ENCODE assay signal across 21 cellular contexts in the genomic region with DNA sequence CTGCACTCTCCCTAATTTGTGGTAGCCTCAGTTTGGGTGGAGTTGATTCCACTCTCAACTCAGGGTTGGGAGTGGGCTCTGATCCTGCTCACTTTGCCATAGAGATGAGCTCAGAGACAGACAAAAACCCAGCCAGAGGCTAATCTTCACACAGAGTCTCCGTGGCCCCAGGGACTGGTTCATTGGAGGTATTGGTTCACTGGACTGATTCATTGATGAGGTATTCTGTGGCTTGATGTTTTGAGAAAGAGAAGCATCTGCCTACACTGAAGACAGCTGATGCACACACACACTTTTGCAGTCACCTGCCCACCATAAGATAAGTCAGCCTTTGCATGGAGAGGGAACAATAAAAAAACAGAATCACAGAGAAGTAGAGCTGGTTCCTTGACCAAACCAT.
A peak's percentile ranks its signal among the peaks of the same experiment; 100 is the strongest.
DNase-seq lines count a peak whose midpoint lies in the region; ATAC-seq and TF ChIP-seq lines count a peak whose summit lies in the region.
"Had no signal": no experiment of that assay in that cellular context is flagged by ENCODE, and none has a peak within 500 bp of the region (broad histone marks: within the 10 kb centered on the region; RNA-seq: fewer than 3 reads in every experiment).

No MANE protein-coding gene starts in this region.

- POLR2A ChIA-PET in MCF 10A (lab: Yijun Ruan, JAX): no interaction called here

- H3K36me3 Mint-ChIP-seq in MCF 10A (ENCODE audit: insufficient read depth, unreplicated experiment): peaks cover 9% of the 10 kb centered on the region
- peaks cover 18% of the 10 kb centered on the region; the same call in 2 of the 3 replicates for H3K36me3 Mint-ChIP-seq in GM23338 (ENCODE audit: low read depth)
- H3K36me3 Mint-ChIP-seq: CD14-positive monocyte; CD4-positive, alpha-beta memory T cell had no signal

- DNase-seq in MCF 10A (ENCODE audit: unreplicated experiment): peak; percentile 15
- no peak for DNase-seq in breast epithelium (ENCODE audit: low spot score in 2 of 2)
- peak; percentile 78 for DNase-seq in epithelial cell of prostate (ENCODE audit: low read depth, low spot score)
- peak; percentile 8 for DNase-seq in kidney tubule cell (ENCODE audit: low spot score)
- no peak for DNase-seq in smooth muscle cell (lab: John Stamatoyannopoulos, UW; ENCODE audit: unreplicated experiment)
- DNase-seq in GM23338 (ENCODE audit: low spot score): no peak
- DNase-seq in AML-193 (lab: John Stamatoyannopoulos, UW): no peak
- DNase-seq in posterior vena cava (ENCODE audit: low spot score): no peak
- DNase-seq: CD4-positive, alpha-beta memory T cell; DMS153; DMS79; GDM1; GOT3; H7; HFFc6 had no signal

- H3K4me2 ChIP-seq in smooth muscle cell: peak overlapping the region; percentile 8
- H3K4me2 ChIP-seq in GM23338: no peak overlapping the region
- H3K4me2 ChIP-seq: A549, BLaER1 had no signal

- H3K9me2 ChIP-seq in GM23338 (ENCODE audit: insufficient read depth): no peaks in the 10 kb centered on the region

- WGBS in smooth muscle cell (ENCODE audit: low lambda C conversion rate): 58% methylated on average over 1 of the region's 1 CpG

- TF ChIP-seq POLR2A in breast epithelium (IDR thresholded peaks at IDR 0.05): no peak

- H3K27ac Mint-ChIP-seq in MCF 10A (ENCODE audit: low read depth, unreplicated experiment) (no peak overlapping the region), GM23338 (no peak overlapping the region)
- H3K27ac Mint-ChIP-seq: CD14-positive monocyte; CD4-positive, alpha-beta memory T cell; HFFc6 had no signal

- peaks cover 46% of the 10 kb centered on the region for H3K9me3 Mint-ChIP-seq in MCF 10A (ENCODE audit: unreplicated experiment)
- peaks cover 30% of the 10 kb centered on the region for H3K9me3 Mint-ChIP-seq in GM23338

- H3K4me1 Mint-ChIP-seq in MCF 10A (ENCODE audit: insufficient read depth, unreplicated experiment): no peaks in the 10 kb centered on the region
- no peaks in the 10 kb centered on the region for H3K4me1 Mint-ChIP-seq in GM23338
- H3K4me1 Mint-ChIP-seq: CD14-positive monocyte; CD4-positive, alpha-beta memory T cell had no signal

- H3F3A ChIP-seq in smooth muscle cell (ENCODE audit: low read depth) (no peaks in the 10 kb centered on the region), GM23338 (replicated peaks; ENCODE audit: low read depth) (no peaks in the 10 kb centered on the region)

- H3K36me3 ChIP-seq in breast epithelium (no peaks in the 10 kb centered on the region), smooth muscle cell (ENCODE audit: low read depth) (no peaks in the 10 kb centered on the region), GM23338 (ENCODE audit: insufficient read depth) (no peaks in the 10 kb centered on the region)
- H3K36me3 ChIP-seq: BLaER1 had no signal

- no peak overlapping the region for H3K27ac ChIP-seq in breast epithelium
- H3K27ac ChIP-seq in epithelial cell of prostate: peak overlapping the region; percentile 91
- H3K27ac ChIP-seq in smooth muscle cell (ENCODE audit: low read depth): peak overlapping the region; percentile 87
- H3K27ac ChIP-seq in GM23338 (ENCODE audit: low read depth): no peak overlapping the region
- H3K27ac ChIP-seq: 22Rv1, A549, BLaER1 had no signal

- H3K79me2 ChIP-seq in smooth muscle cell (ENCODE audit: low read depth) (no peaks in the 10 kb centered on the region), GM23338 (replicated peaks; ENCODE audit: insufficient read depth) (no peaks in the 10 kb centered on the region)

- peaks cover 0 to 6% of the 10 kb centered on the region in 2 donors for H3K4me1 ChIP-seq in breast epithelium
- no peaks in the 10 kb centered on the region for H3K4me1 ChIP-seq in smooth muscle cell (ENCODE audit: low read depth)
- no peaks in the 10 kb centered on the region for H3K4me1 ChIP-seq in GM23338 (ENCODE audit: insufficient read depth)
- H3K4me1 ChIP-seq: A549, BLaER1 had no signal

- no peak for ATAC-seq in GM23338
- ATAC-seq: A549, HCT116, HepG2 had no signal

- no peak overlapping the region for H3K4me3 ChIP-seq in breast epithelium
- no peak overlapping the region for H3K4me3 ChIP-seq in smooth muscle cell
- no peak overlapping the region for H3K4me3 ChIP-seq in GM23338
- H3K4me3 ChIP-seq: A549, BLaER1 had no signal

- H3K27me3 Mint-ChIP-seq in MCF 10A (ENCODE audit: insufficient read depth, unreplicated experiment) (no peaks in the 10 kb centered on the region), GM23338 (ENCODE audit: insufficient read depth, low read depth, poor library complexity) (no peaks in the 10 kb centered on the region)

- intact Hi-C loops in MCF 10A (cut with micrococcal nuclease) (no loop called here), breast epithelium (cut with DNase I; ENCODE audit: low total_unique reads) (no loop called here), posterior vena cava (cut with DNase I) (no loop called here)

- H4K20me1 ChIP-seq in smooth muscle cell (ENCODE audit: low read depth): no peaks in the 10 kb centered on the region
- no peaks in the 10 kb centered on the region for H4K20me1 ChIP-seq in GM23338 (replicated peaks; ENCODE audit: insufficient read depth)
- H4K20me1 ChIP-seq: BLaER1 had no signal

- BruUV-seq in MCF 10A (replicated peaks; lab: Mats Ljungman, UMichigan): no TSS peak

- H3K27me3 ChIP-seq in breast epithelium: no peaks in the 10 kb centered on the region
- H3K27me3 ChIP-seq in smooth muscle cell (ENCODE audit: low read depth): no peaks in the 10 kb centered on the region
- no peaks in the 10 kb centered on the region for H3K27me3 ChIP-seq in GM23338 (ENCODE audit: insufficient read depth)
- H3K27me3 ChIP-seq: BLaER1 had no signal

- H2AFZ ChIP-seq in smooth muscle cell (ENCODE audit: low read depth) (no peak overlapping the region), GM23338 (no peak overlapping the region)

- TF ChIP-seq CTCF in MCF 10A (IDR thresholded peaks at IDR 0.05; ENCODE audit: unreplicated experiment) (no peak), breast epithelium (IDR thresholded peaks at IDR 0.05) (no peak), smooth muscle cell (IDR thresholded peaks at IDR 0.05; ENCODE audit: borderline replicate concordance, insufficient read depth, poor library complexity, severe bottlenecking) (no peak), GM23338 (conservative IDR thresholded peaks at IDR 0.05; ENCODE audit: low read depth in 2 of 2) (no peak)

- CTCF ChIA-PET in MCF 10A (lab: Yijun Ruan, JAX): no interaction called here

- no peaks in the 10 kb centered on the region for H3K9me3 ChIP-seq in breast epithelium
- no peaks in the 10 kb centered on the region for H3K9me3 ChIP-seq in smooth muscle cell (replicated peaks; ENCODE audit: low read depth)
- H3K9me3 ChIP-seq: A549 had no signal

- no peak overlapping the region for H3K4me3 Mint-ChIP-seq in MCF 10A (ENCODE audit: unreplicated experiment)
- H3K4me3 Mint-ChIP-seq in GM23338: no peak overlapping the region
- H3K4me3 Mint-ChIP-seq: CD14-positive monocyte; CD4-positive, alpha-beta memory T cell; HFFc6 had no signal

- H3K9ac ChIP-seq in smooth muscle cell (ENCODE audit: low read depth): peak overlapping the region; percentile 79
- H3K9ac ChIP-seq: BLaER1 had no signal

TF ChIP-seq in GM23338, 12 proteins besides CTCF, POLR2A, EP300 and RAD21:
- TF ChIP-seq POLR2AphosphoS5 (IDR thresholded peaks at IDR 0.05; ENCODE audit: low read depth) (no peak), EZH2phosphoT487 (IDR thresholded peaks at IDR 0.05; ENCODE audit: unreplicated experiment) (no peak), EZH2 (IDR thresholded peaks at IDR 0.05; ENCODE audit: low read depth, unreplicated experiment) (no peak), CREB1 (CRISPR knock-in tag; IDR thresholded peaks at IDR 0.05; ENCODE audit: low read depth) (no peak), STAT1 (IDR thresholded peaks at IDR 0.05; ENCODE audit: unreplicated experiment) (no peak), ZNF114 (CRISPR knock-in tag; IDR thresholded peaks at IDR 0.05) (no peak), NANOG (IDR thresholded peaks at IDR 0.05; ENCODE audit: borderline replicate concordance) (no peak)
- TF ChIP-seq, protein P1, sequence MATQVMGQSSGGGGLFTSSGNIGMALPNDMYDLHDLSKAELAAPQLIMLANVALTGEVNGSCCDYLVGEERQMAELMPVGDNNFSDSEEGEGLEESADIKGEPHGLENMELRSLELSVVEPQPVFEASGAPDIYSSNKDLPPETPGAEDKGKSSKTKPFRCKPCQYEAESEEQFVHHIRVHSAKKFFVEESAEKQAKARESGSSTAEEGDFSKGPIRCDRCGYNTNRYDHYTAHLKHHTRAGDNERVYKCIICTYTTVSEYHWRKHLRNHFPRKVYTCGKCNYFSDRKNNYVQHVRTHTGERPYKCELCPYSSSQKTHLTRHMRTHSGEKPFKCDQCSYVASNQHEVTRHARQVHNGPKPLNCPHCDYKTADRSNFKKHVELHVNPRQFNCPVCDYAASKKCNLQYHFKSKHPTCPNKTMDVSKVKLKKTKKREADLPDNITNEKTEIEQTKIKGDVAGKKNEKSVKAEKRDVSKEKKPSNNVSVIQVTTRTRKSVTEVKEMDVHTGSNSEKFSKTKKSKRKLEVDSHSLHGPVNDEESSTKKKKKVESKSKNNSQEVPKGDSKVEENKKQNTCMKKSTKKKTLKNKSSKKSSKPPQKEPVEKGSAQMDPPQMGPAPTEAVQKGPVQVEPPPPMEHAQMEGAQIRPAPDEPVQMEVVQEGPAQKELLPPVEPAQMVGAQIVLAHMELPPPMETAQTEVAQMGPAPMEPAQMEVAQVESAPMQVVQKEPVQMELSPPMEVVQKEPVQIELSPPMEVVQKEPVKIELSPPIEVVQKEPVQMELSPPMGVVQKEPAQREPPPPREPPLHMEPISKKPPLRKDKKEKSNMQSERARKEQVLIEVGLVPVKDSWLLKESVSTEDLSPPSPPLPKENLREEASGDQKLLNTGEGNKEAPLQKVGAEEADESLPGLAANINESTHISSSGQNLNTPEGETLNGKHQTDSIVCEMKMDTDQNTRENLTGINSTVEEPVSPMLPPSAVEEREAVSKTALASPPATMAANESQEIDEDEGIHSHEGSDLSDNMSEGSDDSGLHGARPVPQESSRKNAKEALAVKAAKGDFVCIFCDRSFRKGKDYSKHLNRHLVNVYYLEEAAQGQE (IDR thresholded peaks at IDR 0.05; ENCODE audit: unreplicated experiment): no peak
- TF ChIP-seq, protein P2, sequence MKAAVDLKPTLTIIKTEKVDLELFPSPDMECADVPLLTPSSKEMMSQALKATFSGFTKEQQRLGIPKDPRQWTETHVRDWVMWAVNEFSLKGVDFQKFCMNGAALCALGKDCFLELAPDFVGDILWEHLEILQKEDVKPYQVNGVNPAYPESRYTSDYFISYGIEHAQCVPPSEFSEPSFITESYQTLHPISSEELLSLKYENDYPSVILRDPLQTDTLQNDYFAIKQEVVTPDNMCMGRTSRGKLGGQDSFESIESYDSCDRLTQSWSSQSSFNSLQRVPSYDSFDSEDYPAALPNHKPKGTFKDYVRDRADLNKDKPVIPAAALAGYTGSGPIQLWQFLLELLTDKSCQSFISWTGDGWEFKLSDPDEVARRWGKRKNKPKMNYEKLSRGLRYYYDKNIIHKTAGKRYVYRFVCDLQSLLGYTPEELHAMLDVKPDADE (IDR thresholded peaks at IDR 0.05): no peak

Comparison
In these comparisons a context has a peak if more than half of its experiments do, and no peak if none do; other contexts are left out.
1. DNase-seq: peak in MCF 10A (single experiment), epithelial cell of prostate (single experiment) and kidney tubule cell (single experiment); none in breast epithelium (0 of 2), smooth muscle cell (single experiment), GM23338 (single experiment), AML-193 (0 of 2) and posterior vena cava (single experiment).
2. H3K27ac ChIP-seq: peak in epithelial cell of prostate (single experiment) and smooth muscle cell (single experiment); none in breast epithelium (0 of 2) and GM23338 (single experiment).